Comparison of ENCODE assay signal across 24 cellular contexts in genomic region chr6:133613231-133613630, GRCh38.
DNase-seq lines count a peak whose midpoint lies in the region; ATAC-seq and TF ChIP-seq lines count a peak whose summit lies in the region.
"Had no signal": no experiment of that assay in that cellular context is flagged by ENCODE, and none has a peak within 500 bp of the region (broad histone marks: within the 10 kb centered on the region; RNA-seq: fewer than 3 reads in every experiment).

No MANE protein-coding gene starts in this region.

- no peak overlapping the region for H3T11ph ChIP-seq in H9 (ENCODE audit: low read length)

- H3K27ac Mint-ChIP-seq in neural progenitor cell (no peak overlapping the region), H9 (no peak overlapping the region)
- H3K27ac Mint-ChIP-seq: CD4-positive, CD25-positive, alpha-beta regulatory T cell; HFFc6; IgD-negative memory B cell had no signal

- H3K4me1 ChIP-seq in neural progenitor cell (peaks cover 11% of the 10 kb centered on the region), H9 (ENCODE audit: insufficient read depth, low read length) (peaks cover 4% of the 10 kb centered on the region; the same call in 1 of the 2 replicates)
- H3K4me1 ChIP-seq: BLaER1 had no signal

- no peak overlapping the region for H3K56ac ChIP-seq in H9 (ENCODE audit: insufficient read length, low read depth, low read length)

- no peak overlapping the region for H4K8ac ChIP-seq in H9 (replicated peaks; ENCODE audit: insufficient read length, low read depth, low read length)

- ATAC-seq in GM18873 (IDR thresholded peaks at IDR 0.05; ENCODE audit: low FRiP score, unreplicated experiment) = no peak

- no peaks in the 10 kb centered on the region for H3K36me3 ChIP-seq in neural progenitor cell
- H3K36me3 ChIP-seq: BLaER1 had no signal

- H3K4me1 Mint-ChIP-seq in neural progenitor cell (peaks cover 5% of the 10 kb centered on the region), H9 (peaks cover 17 to 18% of the 10 kb centered on the region in 2 experiments)
- H3K4me1 Mint-ChIP-seq: CD4-positive, CD25-positive, alpha-beta regulatory T cell; IgD-negative memory B cell had no signal

- in situ Hi-C loops in KBM-7 (cut with MboI; ENCODE audit: low pct_unique_long_range_greater_than_20kb, low sequenced_read_pairs) = no loop called here

- no peak overlapping the region for H3K23ac ChIP-seq in H9 (ENCODE audit: insufficient read length, low read depth, low read length)

- H4K5ac ChIP-seq in H9 (ENCODE audit: insufficient read length, low read depth, low read length) = no peak overlapping the region

- no peak overlapping the region for H2BK12ac ChIP-seq in H9 (ENCODE audit: insufficient read length, low read depth, low read length)

- no peak overlapping the region for H3K4ac ChIP-seq in H9 (ENCODE audit: low read depth, low read length)

- H3K4me2 ChIP-seq in neural progenitor cell (no peak overlapping the region), H9 (ENCODE audit: insufficient read depth, insufficient read length, low read length) (no peak overlapping the region)
- H3K4me2 ChIP-seq: BLaER1, PC-9 had no signal

- H3K18ac ChIP-seq in H9 (ENCODE audit: insufficient read length, low read depth, low read length) = no peak overlapping the region

- H4K20me1 ChIP-seq in neural progenitor cell (ENCODE audit: low read depth) (no peaks in the 10 kb centered on the region), H9 (ENCODE audit: control insufficient read depth, insufficient read depth, insufficient read length) (no peaks in the 10 kb centered on the region)
- H4K20me1 ChIP-seq: BLaER1 had no signal

- no peak overlapping the region for H2BK15ac ChIP-seq in H9 (ENCODE audit: low read depth, low read length)

- H4K91ac ChIP-seq in H9 (ENCODE audit: insufficient read length, low read depth, low read length) = no peak overlapping the region

- no CpG with 5 or more reads among the region's 3 CpGs for WGBS in H9 (ENCODE audit: extremely low coverage, insufficient read length, low lambda C conversion rate)

- H3F3A ChIP-seq in neural progenitor cell (ENCODE audit: low read depth) = no peaks in the 10 kb centered on the region

- no peak overlapping the region for H3K4me3 Mint-ChIP-seq in neural progenitor cell
- H3K4me3 Mint-ChIP-seq in H9 = no peak overlapping the region
- H3K4me3 Mint-ChIP-seq: CD4-positive, CD25-positive, alpha-beta regulatory T cell; HFFc6 had no signal

- no peaks in the 10 kb centered on the region for H3K79me2 ChIP-seq in neural progenitor cell (ENCODE audit: low read depth)
- no peaks in the 10 kb centered on the region for H3K79me2 ChIP-seq in H9 (ENCODE audit: insufficient read depth, low read length)

- no peak overlapping the region for H2BK20ac ChIP-seq in H9 (ENCODE audit: low read depth, low read length, poor library complexity, severe bottlenecking)

- no peaks in the 10 kb centered on the region for H3K36me3 Mint-ChIP-seq in neural progenitor cell
- peaks cover 4 to 15% (median 5%) of the 10 kb centered on the region in 3 experiments; a peak in 3 of 7 replicates for H3K36me3 Mint-ChIP-seq in H9 (ENCODE audit: insufficient read depth in 1 of 3, low read depth in 3 of 3)
- H3K36me3 Mint-ChIP-seq: CD4-positive, CD25-positive, alpha-beta regulatory T cell had no signal

- H3K4me3 ChIP-seq in fibroblast of the aortic adventitia (ENCODE audit: low read depth, low read length) = no peak overlapping the region
- H3K4me3 ChIP-seq in neural progenitor cell = no peak overlapping the region
- H3K4me3 ChIP-seq: BLaER1, PC-9 had no signal

- H3K27ac ChIP-seq in neural progenitor cell (no peak overlapping the region), H9 (ENCODE audit: insufficient read length, low read depth, low read length) (no peak overlapping the region)
- H3K27ac ChIP-seq: 22Rv1, BLaER1, PC-9 had no signal

- no peak overlapping the region for H2BK120ac ChIP-seq in H9 (ENCODE audit: low read depth, low read length, poor library complexity, severe bottlenecking)

- H3K9me3 Mint-ChIP-seq in neural progenitor cell (peaks cover 9% of the 10 kb centered on the region), H9 (peaks cover 8 to 11% of the 10 kb centered on the region in 2 experiments; a peak in 4 of 5 replicates)

- H2AFZ ChIP-seq in neural progenitor cell (replicated peaks) = peak overlapping the region; percentile 26
- no peak overlapping the region for H2AFZ ChIP-seq in H9 (ENCODE audit: low read length)
- H2AFZ ChIP-seq: PC-9 had no signal

- H3K27me3 ChIP-seq in neural progenitor cell (no peaks in the 10 kb centered on the region), H9 (ENCODE audit: insufficient read depth, low read length) (no peaks in the 10 kb centered on the region)
- H3K27me3 ChIP-seq: BLaER1 had no signal

- no peak overlapping the region for H2AK5ac ChIP-seq in H9 (ENCODE audit: insufficient read length, low read length)

- TF ChIP-seq CTCF in fibroblast of the aortic adventitia (IDR thresholded peaks at IDR 0.05; ENCODE audit: insufficient read depth, low read length) (no peak), neural progenitor cell (IDR thresholded peaks at IDR 0.05) (no peak), H9 (conservative IDR thresholded peaks at IDR 0.05) (no peak)

- no peak overlapping the region for H3K14ac ChIP-seq in H9 (ENCODE audit: insufficient read depth, low read length)

- H3K9me3 ChIP-seq in neural progenitor cell (ENCODE audit: low read depth) = no peaks in the 10 kb centered on the region
- H3K9me3 ChIP-seq in H9 (ENCODE audit: control insufficient read depth, low read depth, low read length) = no peaks in the 10 kb centered on the region

- H3K27me3 Mint-ChIP-seq in neural progenitor cell (ENCODE audit: insufficient read depth, low read depth) = no peaks in the 10 kb centered on the region
- no peaks in the 10 kb centered on the region for H3K27me3 Mint-ChIP-seq in H9 (ENCODE audit: low read depth)
- H3K27me3 Mint-ChIP-seq: CD4-positive, CD25-positive, alpha-beta regulatory T cell had no signal

- no peak overlapping the region for H2BK5ac ChIP-seq in H9 (ENCODE audit: insufficient read length, low read length)

- no peak overlapping the region for H3K9ac ChIP-seq in neural progenitor cell
- H3K9ac ChIP-seq in H9 (ENCODE audit: extremely low read depth, insufficient read length, low read length) = no peak overlapping the region
- H3K9ac ChIP-seq: BLaER1 had no signal

- no peaks in the 10 kb centered on the region for H3K23me2 ChIP-seq in H9 (ENCODE audit: insufficient read length, low read depth, low read length, poor library complexity, severe bottlenecking)

- DNase-seq in NCI-H1417 (lab: John Stamatoyannopoulos, UW) (peak in 2 of 3 experiments; percentile 4 to 23), NCI-H1417 treated with DMSO at 0.1 percent for 48 hours (lab: John Stamatoyannopoulos, UW) (no peak), NCI-H69 (lab: John Stamatoyannopoulos, UW) (peak; percentile 8), fibroblast of the aortic adventitia (ENCODE audit: low read depth) (peak; percentile 15), neural progenitor cell (ENCODE audit: low spot score) (no peak), KBM-7 (no peak), H9 (no peak)
- DNase-seq: CD4-positive, CD25-positive, alpha-beta regulatory T cell; H7; HFFc6; MV-4-11; NCI-H1105; NCI-H187 treated with DMSO at 0.1 percent for 48 hours; NCI-H446; NCI-H524 treated with DMSO at 0.1 percent for 48 hours; NCI-H82; PC-9; Right ventricle myocardium superior; RPMI8226; T-helper 1 cell had no signal

- H3K79me1 ChIP-seq in H9 (ENCODE audit: insufficient read depth, low read depth, low read length, poor library complexity, severe bottlenecking) = no peaks in the 10 kb centered on the region

Comparison
In these comparisons a context has a peak if more than half of its experiments do, and no peak if none do; other contexts are left out.
1. DNase-seq: peak in NCI-H1417 (2 of 3), NCI-H69 (single experiment) and fibroblast of the aortic adventitia (single experiment); none in NCI-H1417 treated with DMSO at 0.1 percent for 48 hours (single experiment), neural progenitor cell (single experiment), KBM-7 (single experiment) and H9 (single experiment).